In the genomic region with DNA sequence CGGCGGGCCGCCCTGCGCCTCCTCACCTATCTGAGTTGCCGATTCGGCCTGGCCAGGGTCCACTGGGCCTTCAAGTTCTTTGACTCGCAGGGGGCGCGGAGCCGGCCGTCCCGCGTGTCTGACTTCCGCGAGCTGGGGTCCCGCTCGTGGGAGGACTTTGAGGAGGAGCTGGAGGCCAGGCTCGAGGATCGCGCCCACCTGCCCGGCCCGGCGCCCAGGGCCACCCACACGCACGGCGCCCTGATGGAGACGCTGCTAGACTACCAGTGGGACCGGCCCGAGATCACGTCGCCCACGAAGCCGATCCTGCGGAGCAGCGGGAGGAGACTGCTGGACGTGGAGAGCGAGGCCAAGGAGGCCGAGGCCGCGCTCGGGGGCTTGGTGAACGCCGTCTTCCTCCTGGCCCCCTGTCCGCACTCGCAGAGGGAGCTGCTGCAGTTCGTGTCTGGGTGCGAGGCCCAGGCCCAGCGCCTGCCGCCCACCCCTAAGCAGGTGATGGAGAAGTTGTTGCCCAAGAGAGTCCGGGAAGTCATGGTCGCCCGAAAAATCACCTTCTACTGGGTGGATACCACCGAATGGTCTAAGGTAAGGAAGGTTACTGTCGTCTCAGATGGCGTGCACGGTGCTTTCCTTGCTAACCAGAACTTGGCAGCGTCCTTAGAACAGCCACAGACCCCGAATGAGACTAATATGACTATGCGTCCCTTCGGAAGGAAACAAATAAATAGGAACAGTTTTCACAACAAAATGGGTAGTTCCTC, we compare ENCODE assay signal across 8 cellular contexts. TPM values are rescaled to one million over a fixed set of nuclear protein-coding genes. Genes with fewer than 3 reads are reported as not detected.
DNase-seq lines count a peak whose midpoint lies in the region; ATAC-seq and TF ChIP-seq lines count a peak whose summit lies in the region.

No MANE protein-coding gene starts in this region.

- peaks cover 8% of the 10 kb centered on the region for H3K4me1 ChIP-seq in RWPE2 (ENCODE audit: insufficient read depth, poor library complexity, severe bottlenecking)

- H3K4me1 Mint-ChIP-seq in naive B cell, result peaks cover 4 to 10% (median 10%) of the 10 kb centered on the region in 3 donors

- H3K27me3 Mint-ChIP-seq in naive B cell, result peaks cover 12 to 18% (median 14%) of the 10 kb centered on the region in 3 donors

- no peaks in the 10 kb centered on the region for H3K9me3 Mint-ChIP-seq in naive B cell

- H3K27me3 ChIP-seq in RWPE2 (ENCODE audit: insufficient read depth, poor library complexity, severe bottlenecking), result no peaks in the 10 kb centered on the region

- TF ChIP-seq CTCF in RWPE2 (IDR thresholded peaks at IDR 0.05; ENCODE audit: poor library complexity, severe bottlenecking), result no peak

- H3K36me3 Mint-ChIP-seq in naive B cell, result no peaks in the 10 kb centered on the region

- H3K4me3 ChIP-seq in RWPE2 (ENCODE audit: severe bottlenecking), result peak overlapping the region; percentile 86

- no peaks in the 10 kb centered on the region for H3K9me3 ChIP-seq in RWPE2 (ENCODE audit: severe bottlenecking)

- H3K36me3 ChIP-seq in RWPE2 (ENCODE audit: low read depth), result peaks cover 38% of the 10 kb centered on the region

- ATAC-seq in HG02885 (IDR thresholded peaks at IDR 0.05; ENCODE audit: poor library complexity, unreplicated experiment) (peak; percentile 13), RWPE2 (ENCODE audit: low read depth) (peak; percentile 43), naive B cell (ENCODE audit: low read depth in 2 of 2) (no peak)

- peak overlapping the region; percentile 56 for H3K27ac ChIP-seq in RWPE2 (ENCODE audit: poor library complexity, severe bottlenecking)

- peak overlapping the region; percentile 68 to 92 (median 86) for H3K4me3 Mint-ChIP-seq in naive B cell

- peak; percentile 71 for DNase-seq in activated effector memory CD4-positive, alpha-beta T cell treated with anti-CD3 and anti-CD28 coated beads, Interleukin-2, amount 50 U/mL, for 16 hours
- DNase-seq in activated effector memory CD4-positive, alpha-beta T cell treated with Interleukin-2 at 50 U/mL for 16 hours, result no peak
- DNase-seq in RWPE2 (ENCODE audit: low spot score) (peak; percentile 80), naive B cell (no peak), mesenteric fat pad (ENCODE audit: low spot score) (no peak), Ammon's horn (ENCODE audit: low spot score) (no peak)
- DNase-seq in effector CD4-positive, alpha-beta T cell, result peak; percentile 4

- no peak overlapping the region for H3K27ac Mint-ChIP-seq in naive B cell

RNA-seq across cellular contexts. Expression of a gene that starts 0.6 kb away (rescaled TPM):
- not detected for polyA plus RNA-seq in naive B cell (ENCODE audit: low read depth in 6 of 6)
- not detected for total RNA-seq in mesenteric fat pad

Comparison
In these comparisons a context has a peak if more than half of its experiments do, and no peak if none do; other contexts are left out.
1. DNase-seq: peak in activated effector memory CD4-positive, alpha-beta T cell treated with anti-CD3 and anti-CD28 coated beads, Interleukin-2, amount 50 U/mL, for 16 hours (single experiment), RWPE2 (single experiment) and effector CD4-positive, alpha-beta T cell (single experiment); none in activated effector memory CD4-positive, alpha-beta T cell treated with Interleukin-2 at 50 U/mL for 16 hours (single experiment), naive B cell (single experiment), mesenteric fat pad (single experiment) and Ammon's horn (single experiment).
2. ATAC-seq: peak in HG02885 (single experiment) and RWPE2 (single experiment); none in naive B cell (0 of 2).